Comparison of ENCODE assay signal across 18 cellular contexts in the genomic region with DNA sequence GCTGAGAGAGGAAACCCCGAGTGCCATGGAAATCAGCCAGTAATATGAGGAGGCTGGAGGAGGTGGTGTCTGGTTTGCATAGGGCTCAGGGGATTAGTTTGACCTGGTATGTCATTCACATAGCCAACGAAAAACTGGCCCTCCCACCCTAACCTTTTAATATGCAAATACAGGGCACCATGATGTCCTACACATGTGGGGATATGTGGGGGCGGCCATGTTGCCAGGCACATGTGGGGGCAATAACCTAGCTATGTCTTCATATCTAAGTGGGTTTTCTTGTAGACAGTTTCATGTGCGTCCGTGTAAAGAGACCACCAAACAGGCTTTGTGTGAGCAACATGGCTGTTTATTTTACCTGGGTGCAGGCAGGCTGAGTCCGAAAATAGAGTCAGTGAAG.
"Had no signal": no experiment of that assay in that cellular context is flagged by ENCODE, and none has a peak within 500 bp of the region (broad histone marks: within the 10 kb centered on the region; RNA-seq: fewer than 3 reads in every experiment).

No MANE protein-coding gene starts in this region.

- H3K27ac ChIP-seq: left lung, pancreas, stomach, thoracic aorta had no signal

- H3K4me1 ChIP-seq: left lung, pancreas, stomach had no signal

- FAIRE-seq: keratinocyte, pancreas had no signal

- ATAC-seq: activated naive CD4-positive, alpha-beta T cell treated with anti-CD3 and anti-CD28 coated beads, Interleukin-2, amount 50 U/mL, for 72 hours; activated T-cell treated with anti-CD3 and anti-CD28 coated beads, Interleukin-2, amount 50 U/mL, for 4 hours; effector memory CD8-positive, alpha-beta T cell; left lung; pancreas had no signal

- H3K27me3 ChIP-seq: left lung, pancreas, stomach had no signal

- H3K9me3 ChIP-seq: left lung, pancreas, stomach, thoracic aorta had no signal

- H3K4me3 ChIP-seq: left lung, pancreas, stomach, thoracic aorta had no signal

- DNase-seq: activated CD4-positive, alpha-beta T cell treated with anti-CD3 and anti-CD28 coated beads, Interleukin-2, amount 50 U/mL, for 4 hours; activated CD4-positive, CD25-positive, alpha-beta regulatory T cell treated with anti-CD3 and anti-CD28 coated beads, Interleukin-2, amount 50 U/mL, for 72 hours; activated effector memory CD4-positive, alpha-beta T cell treated with anti-CD3 and anti-CD28 coated beads, Interleukin-2, amount 50 U/mL, for 16 hours; activated T-cell treated with anti-CD3 and anti-CD28 coated beads, Interleukin-2, amount 50 U/mL, for 4 hours; amygdala; cortex of kidney; effector memory CD8-positive, alpha-beta T cell; erythroblast; hippocampal formation; left lung; pancreas; retina; stimulated activated CD4-positive, alpha-beta T cell treated with anti-CD3 and anti-CD28 coated beads, Interleukin-15, amount 100 ng/mL, for 24 hours; stimulated activated CD4-positive, alpha-beta T cell treated with anti-CD3 and anti-CD28 coated beads, Interleukin-4, amount 100 ng/mL, for 4 hours; stomach had no signal

- H3K36me3 ChIP-seq: left lung, pancreas, stomach, thoracic aorta had no signal
